ENCODE assay signal across 8 cellular contexts in the genomic region with DNA sequence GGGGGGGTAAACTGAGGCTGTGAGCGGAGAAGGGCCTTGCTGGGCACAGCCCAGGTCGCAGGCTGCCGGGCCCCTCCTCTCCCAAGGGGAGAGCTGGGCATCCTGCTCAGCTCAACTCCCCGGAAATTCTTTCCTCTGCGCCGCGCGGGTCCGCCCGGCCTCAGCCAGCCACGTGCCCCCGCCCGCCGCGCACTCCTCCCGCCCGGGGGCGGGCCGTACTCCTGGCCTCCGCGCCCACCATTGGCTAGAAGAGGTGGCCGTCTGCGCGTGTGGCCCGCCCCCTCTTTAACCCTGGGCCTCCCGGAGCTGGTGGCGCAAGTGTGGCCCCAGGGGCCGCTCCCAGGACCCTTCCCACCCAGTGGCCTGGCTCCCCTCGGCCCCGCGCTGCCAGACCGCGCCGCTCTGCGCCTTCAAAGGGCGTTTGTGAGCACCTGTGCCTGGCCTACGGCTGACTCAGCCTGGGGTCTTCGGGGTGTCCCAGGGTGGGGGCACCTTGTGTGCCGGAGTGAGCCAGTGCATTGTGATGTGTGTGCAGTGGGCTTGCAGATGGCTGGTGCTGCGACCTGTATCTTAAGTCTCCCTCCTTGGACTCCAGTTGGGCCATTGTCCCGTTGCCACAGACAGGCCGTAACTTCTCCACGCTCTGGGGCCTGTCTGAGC. TPM values are rescaled to one million over a fixed set of nuclear protein-coding genes. Genes with fewer than 3 reads are reported as not detected.
DNase-seq lines count a peak whose midpoint lies in the region; ATAC-seq and TF ChIP-seq lines count a peak whose summit lies in the region.

No MANE protein-coding gene starts in this region.

- peaks cover 13 to 74% (median 60%) of the 10 kb centered on the region in 4 donors for H3K4me1 ChIP-seq in tibial artery

- no peaks in the 10 kb centered on the region for H3K27me3 ChIP-seq in tibial artery

- H3K9me3 ChIP-seq in tibial artery = no peaks in the 10 kb centered on the region

- peaks cover 9% of the 10 kb centered on the region; the same call in 1 of the 2 replicates for H3K36me3 Mint-ChIP-seq in HFFc6 (ENCODE audit: low read depth)
- H3K36me3 Mint-ChIP-seq in activated CD8-positive, alpha-beta memory T cell treated with anti-CD3 and anti-CD28 coated beads, Interleukin-2, amount 10 ng/mL, durations not matched to agents 7 days and 5 days = no peaks in the 10 kb centered on the region
- H3K36me3 Mint-ChIP-seq in naive thymus-derived CD8-positive, alpha-beta T cell = no peaks in the 10 kb centered on the region

- TF ChIP-seq CTCF in HFFc6 (IDR thresholded peaks at IDR 0.05) (no peak), tibial artery (IDR thresholded peaks at IDR 0.05) (no peak)

- no peaks in the 10 kb centered on the region for H3K9me3 Mint-ChIP-seq in HFFc6
- H3K9me3 Mint-ChIP-seq in activated CD8-positive, alpha-beta memory T cell treated with anti-CD3 and anti-CD28 coated beads, Interleukin-2, amount 10 ng/mL, durations not matched to agents 7 days and 5 days (ENCODE audit: low read depth) = no peaks in the 10 kb centered on the region
- H3K9me3 Mint-ChIP-seq in naive thymus-derived CD8-positive, alpha-beta T cell = no peaks in the 10 kb centered on the region

- CTCF ChIA-PET in activated CD8-positive, alpha-beta memory T cell treated with anti-CD3 and anti-CD28 coated beads, Interleukin-2, amount 10 ng/mL, durations not matched to agents 7 days and 5 days (lab: Charles Lee) = interaction anchor here (0.6 kb wide), 1 partner anchor 185 kb away, joined by 3 read pairs; no protein-coding TSS in a partner anchor

- intact Hi-C loops in tibial artery (cut with DNase I; ENCODE audit: low total_unique reads) = loop anchor here (5.0 kb wide), 1 partner anchor 36 kb away; a partner anchor contains a TSS

- H3K4me3 ChIP-seq in tibial artery = peak overlapping the region; percentile 70 to 81

- H3K4me1 Mint-ChIP-seq in HFFc6 (ENCODE audit: low read depth) = peaks cover 54% of the 10 kb centered on the region
- H3K4me1 Mint-ChIP-seq in activated CD8-positive, alpha-beta memory T cell treated with anti-CD3 and anti-CD28 coated beads, Interleukin-2, amount 10 ng/mL, durations not matched to agents 7 days and 5 days = peaks cover 2% of the 10 kb centered on the region
- peaks cover 4 to 9% (median 8%) of the 10 kb centered on the region in 4 donors for H3K4me1 Mint-ChIP-seq in naive thymus-derived CD8-positive, alpha-beta T cell

- peaks cover 6% of the 10 kb centered on the region for H3K27me3 Mint-ChIP-seq in HFFc6 (ENCODE audit: insufficient read depth)
- H3K27me3 Mint-ChIP-seq in activated CD8-positive, alpha-beta memory T cell treated with anti-CD3 and anti-CD28 coated beads, Interleukin-2, amount 10 ng/mL, durations not matched to agents 7 days and 5 days = peaks cover 15% of the 10 kb centered on the region
- peaks cover 10 to 50% (median 17%) of the 10 kb centered on the region in 5 donors for H3K27me3 Mint-ChIP-seq in naive thymus-derived CD8-positive, alpha-beta T cell

- peak overlapping the region; percentile 98 for H3K27ac Mint-ChIP-seq in HFFc6
- no peak overlapping the region for H3K27ac Mint-ChIP-seq in activated CD8-positive, alpha-beta memory T cell treated with anti-CD3 and anti-CD28 coated beads, Interleukin-2, amount 10 ng/mL, durations not matched to agents 7 days and 5 days
- no peak overlapping the region for H3K27ac Mint-ChIP-seq in naive thymus-derived CD8-positive, alpha-beta T cell

- H3K36me3 ChIP-seq in tibial artery = peaks cover 17 to 29% (median 21%) of the 10 kb centered on the region in 3 donors

- peak overlapping the region; percentile 91 to 93 for H3K27ac ChIP-seq in tibial artery

- peak overlapping the region; percentile 87 for H3K4me3 Mint-ChIP-seq in HFFc6
- H3K4me3 Mint-ChIP-seq in activated CD8-positive, alpha-beta memory T cell treated with anti-CD3 and anti-CD28 coated beads, Interleukin-2, amount 10 ng/mL, durations not matched to agents 7 days and 5 days = no peak overlapping the region
- peak overlapping the region in 3 of 10 donors; percentile 41 to 59 (median 41) for H3K4me3 Mint-ChIP-seq in naive thymus-derived CD8-positive, alpha-beta T cell

- peak; percentile 60 for DNase-seq in A172 (ENCODE audit: low spot score)
- DNase-seq in HFFc6 = peak; percentile 75
- peak; percentile 46 for DNase-seq in activated CD8-positive, alpha-beta memory T cell treated with anti-CD3 and anti-CD28 coated beads, Interleukin-2, amount 10 ng/mL, durations not matched to agents 7 days and 5 days
- peak; percentile 67 for DNase-seq in fibroblast of peridontal ligament (ENCODE audit: extremely low read depth)
- peak in 2 of 10 donors; percentile 7 to 52 for DNase-seq in naive thymus-derived CD8-positive, alpha-beta T cell
- peak; percentile 78 to 93 for DNase-seq in tibial artery
- DNase-seq in GDM1 (lab: John Stamatoyannopoulos, UW) = no peak
- no peak for DNase-seq in DMS114 treated with DMSO at 0.1 percent for 48 hours (lab: John Stamatoyannopoulos, UW; ENCODE audit: unreplicated experiment)

- POLR2A ChIA-PET in naive thymus-derived CD8-positive, alpha-beta T cell (lab: Charles Lee) = interaction anchor here (0.6 kb wide), 1 partner anchor 27 kb away, joined by 3 read pairs; no protein-coding TSS in a partner anchor

- peak; percentile 78 for ATAC-seq in activated CD8-positive, alpha-beta memory T cell treated with anti-CD3 and anti-CD28 coated beads, Interleukin-2, amount 10 ng/mL, durations not matched to agents 7 days and 5 days
- ATAC-seq in naive thymus-derived CD8-positive, alpha-beta T cell = peak; percentile 64 to 68

RNA-seq across cellular contexts. Expression of a gene that starts 2.0 kb away (rescaled TPM):
- total RNA-seq in A172 (2014; rRNA removed; shearing (Covaris generic)) = 0.69 and 0.86 TPM in 2 replicates
- 10 to 100 TPM; 51.4 to 74.9 (median 63.9) TPM for total RNA-seq in HFFc6 (2021; fragmentation: NEBNext Ultra II Directional; extraction: Animal tissue kit (Norgen Biotek cat#: 25700))
- not detected for total RNA-seq in activated CD8-positive, alpha-beta memory T cell treated with anti-CD3 and anti-CD28 coated beads, Interleukin-2, amount 10 ng/mL, durations not matched to agents 7 days and 5 days
- total RNA-seq in naive thymus-derived CD8-positive, alpha-beta T cell = not detected
- not detected for polyA plus RNA-seq in naive thymus-derived CD8-positive, alpha-beta T cell

RNA-seq across cellular contexts. Expression of a gene that starts 30.3 kb away (rescaled TPM):
- total RNA-seq in A172 (2014; rRNA removed; shearing (Covaris generic)) = not detected in 2 replicates
- not detected for total RNA-seq in HFFc6 (2021; fragmentation: NEBNext Ultra II Directional; extraction: Animal tissue kit (Norgen Biotek cat#: 25700))
- not detected for total RNA-seq in activated CD8-positive, alpha-beta memory T cell treated with anti-CD3 and anti-CD28 coated beads, Interleukin-2, amount 10 ng/mL, durations not matched to agents 7 days and 5 days
- not detected for total RNA-seq in naive thymus-derived CD8-positive, alpha-beta T cell
- polyA plus RNA-seq in naive thymus-derived CD8-positive, alpha-beta T cell = under 1 TPM in 1 of 3 donors, not detected in 2; 0.36 TPM

RNA-seq across cellular contexts. Expression of a gene that starts 37.6 kb away (rescaled TPM):
- 11.1 and 11.9 TPM in 2 replicates for total RNA-seq in A172 (2014; rRNA removed; shearing (Covaris generic))
- 10 to 100 TPM in 1 of 6 experiments, 1 to 10 TPM in 5; 8.0 to 11.2 (median 9.0) TPM for total RNA-seq in HFFc6 (2021; fragmentation: NEBNext Ultra II Directional; extraction: Animal tissue kit (Norgen Biotek cat#: 25700))
- total RNA-seq in activated CD8-positive, alpha-beta memory T cell treated with anti-CD3 and anti-CD28 coated beads, Interleukin-2, amount 10 ng/mL, durations not matched to agents 7 days and 5 days = 10 to 100 TPM; 15.3 to 20.6 TPM
- 10 to 100 TPM; 25.4 to 27.2 TPM for total RNA-seq in naive thymus-derived CD8-positive, alpha-beta T cell
- polyA plus RNA-seq in naive thymus-derived CD8-positive, alpha-beta T cell = 1 to 10 TPM; 3.8 to 6.3 (median 4.9) TPM

Comparison
In these comparisons a context has a peak if more than half of its experiments do, and no peak if none do; other contexts are left out.
1. DNase-seq: peak in A172 (single experiment), HFFc6 (single experiment), activated CD8-positive, alpha-beta memory T cell treated with anti-CD3 and anti-CD28 coated beads, Interleukin-2, amount 10 ng/mL, durations not matched to agents 7 days and 5 days (single experiment), fibroblast of peridontal ligament (single experiment) and tibial artery (2 of 2); none in GDM1 (single experiment) and DMS114 treated with DMSO at 0.1 percent for 48 hours (single experiment).
2. RNA of a gene that starts 2.0 kb away (total RNA-seq): 51.4 to 74.9 TPM in HFFc6; 0.69 to 0.86 TPM in A172, not detected in activated CD8-positive, alpha-beta memory T cell treated with anti-CD3 and anti-CD28 coated beads, Interleukin-2, amount 10 ng/mL, durations not matched to agents 7 days and 5 days and not detected in naive thymus-derived CD8-positive, alpha-beta T cell; every median in the first group is over 10 times any median in the second.